ENCODE assay signal across 8 cellular contexts in genomic region chr7:85750454-85750949, GRCh38.
DNase-seq lines count a peak whose midpoint lies in the region; FAIRE-seq and TF ChIP-seq lines count a peak whose summit lies in the region.

No MANE protein-coding gene starts in this region.

- peaks cover 5 to 14% of the 10 kb centered on the region in 2 donors for H3K9me3 ChIP-seq in transverse colon
- H3K9me3 ChIP-seq in CD8-positive, alpha-beta memory T cell (ENCODE audit: low read length), result no peaks in the 10 kb centered on the region

- POLR2A ChIA-PET in AG04449 (lab: Yijun Ruan, JAX), result no interaction called here
- POLR2A ChIA-PET in CD8-positive, alpha-beta memory T cell (lab: Charles Lee), result no interaction called here

- CTCF ChIA-PET in AG04449 (lab: Yijun Ruan, JAX), result interaction anchor here (1.0 to 5.1 kb wide), 11 partner anchors 13 to 723 kb away, joined by 3 to 50 read pairs (median 3); no protein-coding TSS in a partner anchor
- CTCF ChIA-PET in CD8-positive, alpha-beta memory T cell (lab: Charles Lee), result no interaction called here

- no peak overlapping the region for H3K27ac Mint-ChIP-seq in glutamatergic neuron (ENCODE audit: unreplicated experiment)
- H3K27ac Mint-ChIP-seq in CD8-positive, alpha-beta memory T cell, result no peak overlapping the region

- H3K9me3 Mint-ChIP-seq in glutamatergic neuron (ENCODE audit: unreplicated experiment), result peaks cover 1% of the 10 kb centered on the region
- H3K9me3 Mint-ChIP-seq in CD8-positive, alpha-beta memory T cell, result peaks cover 7 to 32% (median 28%) of the 10 kb centered on the region in 5 donors

- no peak overlapping the region for H3K4me3 Mint-ChIP-seq in glutamatergic neuron (ENCODE audit: unreplicated experiment)
- no peak overlapping the region for H3K4me3 Mint-ChIP-seq in CD8-positive, alpha-beta memory T cell

- H3K27me3 ChIP-seq in GM06990 (replicated peaks; ENCODE audit: control insufficient read depth, insufficient read depth, low read length), result no peaks in the 10 kb centered on the region
- H3K27me3 ChIP-seq in transverse colon, result peaks cover 10% of the 10 kb centered on the region
- H3K27me3 ChIP-seq in CD8-positive, alpha-beta memory T cell (ENCODE audit: insufficient read depth, low read length, poor library complexity, severe bottlenecking), result no peaks in the 10 kb centered on the region

- no peak overlapping the region for H3K4me3 ChIP-seq in AG04449 (ENCODE audit: low read depth, low read length)
- no peak overlapping the region for H3K4me3 ChIP-seq in GM06990 (replicated peaks; ENCODE audit: low read depth, low read length)
- H3K4me3 ChIP-seq in transverse colon, result no peak overlapping the region
- H3K4me3 ChIP-seq in CD8-positive, alpha-beta memory T cell (ENCODE audit: low read length), result no peak overlapping the region

- TF ChIP-seq POLR2A in H54 (IDR thresholded peaks at IDR 0.05; ENCODE audit: low read depth, low read length), result no peak
- no peak for TF ChIP-seq POLR2A in transverse colon (IDR thresholded peaks at IDR 0.05)

- intact Hi-C loops in transverse colon (cut with DNase I; ENCODE audit: low total_unique reads), result loop anchor here (10.0 kb wide), 1 partner anchor 706 kb away; no protein-coding TSS in a partner anchor

- TF ChIP-seq CTCF in AG04449 (IDR thresholded peaks at IDR 0.05; ENCODE audit: insufficient read depth, low read length, missing control alignments) (peak; percentile 67), GM06990 (IDR thresholded peaks at IDR 0.05; ENCODE audit: insufficient read depth, low read length, poor library complexity, severe bottlenecking) (peak; percentile 81), glutamatergic neuron (IDR thresholded peaks at IDR 0.05; ENCODE audit: partially characterized antibody, unreplicated experiment) (peak; percentile 79), transverse colon (IDR thresholded peaks at IDR 0.05) (peak; percentile 16 to 51 (median 33))

- peaks cover 12% of the 10 kb centered on the region for H3K36me3 Mint-ChIP-seq in glutamatergic neuron (ENCODE audit: unreplicated experiment)
- H3K36me3 Mint-ChIP-seq in CD8-positive, alpha-beta memory T cell, result no peaks in the 10 kb centered on the region

- H3K36me3 ChIP-seq in GM06990 (ENCODE audit: control insufficient read depth, insufficient read depth, low read length), result no peaks in the 10 kb centered on the region
- no peaks in the 10 kb centered on the region for H3K36me3 ChIP-seq in transverse colon
- no peaks in the 10 kb centered on the region for H3K36me3 ChIP-seq in CD8-positive, alpha-beta memory T cell (ENCODE audit: insufficient read depth, low read length)

- DNase-seq in AG04449 (ENCODE audit: low read depth, low spot score) (no peak), GM06990 (ENCODE audit: extremely low read depth, insufficient read length) (peak; percentile 9), H54 (ENCODE audit: insufficient read length, low spot score) (peak; percentile 10), KBM-7 (peak; percentile 76), SW480 (ENCODE audit: low spot score) (peak; percentile 96), glutamatergic neuron (peak; percentile 74), transverse colon (no peak)
- DNase-seq in CD8-positive, alpha-beta memory T cell, result no peak

- H3K4me1 ChIP-seq in transverse colon, result peaks cover 0 to 8% (median 3%) of the 10 kb centered on the region in 4 donors
- H3K4me1 ChIP-seq in CD8-positive, alpha-beta memory T cell (ENCODE audit: insufficient read depth, low read length), result no peaks in the 10 kb centered on the region

- in situ Hi-C loops in KBM-7 (cut with MboI; ENCODE audit: low pct_unique_long_range_greater_than_20kb, low sequenced_read_pairs), result no loop called here
- in situ Hi-C loops in transverse colon (cut with MboI; ENCODE audit: low pct_ligation_motif_present in 1 of 4, low pct_unique_long_range_greater_than_20kb in 1 of 4, low sequenced_read_pairs in 3 of 4), result loop anchor here in 1 of 4 donors (25.0 kb wide), 1 partner anchor 713 kb away; no protein-coding TSS in a partner anchor

- H3K27ac ChIP-seq in transverse colon, result no peak overlapping the region
- no peak overlapping the region for H3K27ac ChIP-seq in CD8-positive, alpha-beta memory T cell (ENCODE audit: low read depth, low read length)

- H3K27me3 Mint-ChIP-seq in glutamatergic neuron (ENCODE audit: unreplicated experiment), result peaks cover 5% of the 10 kb centered on the region
- peaks cover 0 to 1% of the 10 kb centered on the region in 2 donors for H3K27me3 Mint-ChIP-seq in CD8-positive, alpha-beta memory T cell

- FAIRE-seq in H54 (lab: Jason Lieb, UNC), result no peak

- no peak for TF ChIP-seq EP300 in transverse colon (IDR thresholded peaks at IDR 0.05; ENCODE audit: low read depth)

- H3K4me1 Mint-ChIP-seq in glutamatergic neuron (ENCODE audit: low read depth, unreplicated experiment), result no peaks in the 10 kb centered on the region
- no peaks in the 10 kb centered on the region for H3K4me1 Mint-ChIP-seq in CD8-positive, alpha-beta memory T cell

- WGBS in transverse colon (ENCODE audit: low coverage in 1 of 2), 2 donors, result 63 to 75% methylated on average over 7 to 14 of the region's 14 CpGs

Comparison
In these comparisons a context has a peak if more than half of its experiments do, and no peak if none do; other contexts are left out.
1. DNase-seq: peak in GM06990 (single experiment), H54 (single experiment), KBM-7 (single experiment), SW480 (single experiment) and glutamatergic neuron (single experiment); none in AG04449 (single experiment), transverse colon (single experiment) and CD8-positive, alpha-beta memory T cell (0 of 5).
2. Peak in every context shown above with its lines, with median percentiles within 50 percentile points of each other: CTCF ChIP-seq.